In the genomic region with DNA sequence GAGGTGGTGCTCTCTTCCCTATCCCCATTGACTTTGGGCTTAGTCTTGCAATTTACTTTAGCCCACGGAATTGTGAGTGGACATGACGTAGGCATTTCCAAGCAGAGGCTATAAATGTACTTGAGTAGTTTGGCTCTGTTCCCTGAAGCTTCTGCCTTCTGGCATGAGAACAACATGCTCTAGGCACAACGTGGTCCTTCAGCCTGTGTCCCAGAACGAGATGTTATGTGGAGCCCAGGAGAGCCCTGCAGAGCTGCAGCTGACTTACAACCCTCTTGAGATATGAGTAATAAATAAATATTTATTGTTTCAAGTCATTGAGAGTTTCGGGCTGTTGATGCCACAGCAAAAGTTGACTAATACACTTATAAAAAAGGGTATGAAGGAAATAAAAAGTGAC, we compare ENCODE assay signal across 16 cellular contexts.
DNase-seq lines count a peak whose midpoint lies in the region; ATAC-seq and TF ChIP-seq lines count a peak whose summit lies in the region.
"Had no signal": no experiment of that assay in that cellular context is flagged by ENCODE, and none has a peak within 500 bp of the region (broad histone marks: within the 10 kb centered on the region; RNA-seq: fewer than 3 reads in every experiment).

No MANE protein-coding gene starts in this region.

- DNase-seq in DMS79 treated with DMSO at 0.1 percent for 48 hours (lab: John Stamatoyannopoulos, UW) (peak; percentile 84), T1000 (lab: John Stamatoyannopoulos, UW) (peak; percentile 79), heart right ventricle (peak; percentile 17 to 24), stromal cell of bone marrow (ENCODE audit: low read depth) (peak; percentile 41), esophagus muscularis mucosa (ENCODE audit: extremely low spot score) (no peak), GM19240 (ENCODE audit: insufficient read length, low spot score) (no peak)
- no peak for DNase-seq in activated T-cell treated with anti-CD3 and anti-CD28 coated beads, Interleukin-2, amount 50 U/mL, for 24 hours
- DNase-seq: activated CD8-positive, alpha-beta T cell treated with anti-CD3 and anti-CD28 coated beads, Interleukin-2, amount 10 ng/mL, durations not matched to agents 7 days and 5 days; activated effector memory CD4-positive, alpha-beta T cell treated with Interleukin-2 at 50 U/mL for 16 hours; CD8-positive, alpha-beta memory T cell; effector CD4-positive, alpha-beta T cell; NCI-H1417; NCI-H345; stimulated activated CD4-positive, alpha-beta T cell treated with anti-CD3 and anti-CD28 coated beads, Interleukin-1b, Interleukin-23, amount 100 ng/mL, for 48 hours had no signal

- no peaks in the 10 kb centered on the region for H3K36me3 ChIP-seq in heart right ventricle
- H3K36me3 ChIP-seq in esophagus muscularis mucosa = no peaks in the 10 kb centered on the region

- TF ChIP-seq CTCF in heart right ventricle (IDR thresholded peaks at IDR 0.05) (no peak), esophagus muscularis mucosa (IDR thresholded peaks at IDR 0.05) (no peak)

- 22 to 47% methylated on average over 5 of the region's 5 CpGs for WGBS in heart right ventricle, 2 donors
- 41% methylated on average over 5 of the region's 5 CpGs for WGBS in esophagus muscularis mucosa

- intact Hi-C loops in heart right ventricle (cut with DNase I) = no loop called here
- intact Hi-C loops in esophagus muscularis mucosa (cut with DNase I) = no loop called here

- H3K27ac ChIP-seq in heart right ventricle = no peak overlapping the region
- no peak overlapping the region for H3K27ac ChIP-seq in esophagus muscularis mucosa (replicated peaks in 1 of 4)

- H3K36me3 Mint-ChIP-seq in activated T-cell treated with anti-CD3 and anti-CD28 coated beads, Interleukin-2, amount 50 U/mL, for 24 hours (ENCODE audit: low read depth) = no peaks in the 10 kb centered on the region
- H3K36me3 Mint-ChIP-seq: CD8-positive, alpha-beta memory T cell had no signal

- TF ChIP-seq POLR2A in esophagus muscularis mucosa (IDR thresholded peaks at IDR 0.05; ENCODE audit: low read depth) = no peak

- no peak overlapping the region for H3K4me3 Mint-ChIP-seq in activated T-cell treated with anti-CD3 and anti-CD28 coated beads, Interleukin-2, amount 50 U/mL, for 24 hours
- H3K4me3 Mint-ChIP-seq: activated CD8-positive, alpha-beta T cell treated with anti-CD3 and anti-CD28 coated beads, Interleukin-2, amount 10 ng/mL, durations not matched to agents 7 days and 5 days; CD8-positive, alpha-beta memory T cell had no signal

- ATAC-seq in heart right ventricle = peak in 6 of 8 donors; percentile 59 to 90 (median 80)
- no peak for ATAC-seq in GM19455 (IDR thresholded peaks at IDR 0.05; ENCODE audit: unreplicated experiment)
- ATAC-seq: activated CD8-positive, alpha-beta T cell treated with anti-CD3 and anti-CD28 coated beads, Interleukin-2, amount 10 ng/mL, durations not matched to agents 7 days and 5 days had no signal

- no peaks in the 10 kb centered on the region for H3K27me3 ChIP-seq in heart right ventricle
- H3K27me3 ChIP-seq in esophagus muscularis mucosa = no peaks in the 10 kb centered on the region

- H3K27me3 Mint-ChIP-seq in activated T-cell treated with anti-CD3 and anti-CD28 coated beads, Interleukin-2, amount 50 U/mL, for 24 hours = peaks cover 13% of the 10 kb centered on the region

- H3K4me1 ChIP-seq in heart right ventricle = peaks cover 0 to 19% (median 0%) of the 10 kb centered on the region in 9 donors
- peaks cover 0 to 5% (median 2%) of the 10 kb centered on the region in 4 donors for H3K4me1 ChIP-seq in esophagus muscularis mucosa

- H3K27ac Mint-ChIP-seq in activated T-cell treated with anti-CD3 and anti-CD28 coated beads, Interleukin-2, amount 50 U/mL, for 24 hours = no peak overlapping the region
- H3K27ac Mint-ChIP-seq: activated CD8-positive, alpha-beta T cell treated with anti-CD3 and anti-CD28 coated beads, Interleukin-2, amount 10 ng/mL, durations not matched to agents 7 days and 5 days; CD8-positive, alpha-beta memory T cell; progenitor cell of endocrine pancreas had no signal

- H3K4me3 ChIP-seq in heart right ventricle = no peak overlapping the region
- no peak overlapping the region for H3K4me3 ChIP-seq in esophagus muscularis mucosa

- H3K9me3 Mint-ChIP-seq in activated T-cell treated with anti-CD3 and anti-CD28 coated beads, Interleukin-2, amount 50 U/mL, for 24 hours = peaks cover 6% of the 10 kb centered on the region

- H3K4me1 Mint-ChIP-seq in activated T-cell treated with anti-CD3 and anti-CD28 coated beads, Interleukin-2, amount 50 U/mL, for 24 hours (ENCODE audit: low read depth) = no peaks in the 10 kb centered on the region
- H3K4me1 Mint-ChIP-seq: CD8-positive, alpha-beta memory T cell had no signal

- H3K9me3 ChIP-seq in heart right ventricle = peaks cover 0 to under 1% (median 0%) of the 10 kb centered on the region in 11 donors
- H3K9me3 ChIP-seq in esophagus muscularis mucosa = peaks cover 0 to under 1% (median 0%) of the 10 kb centered on the region in 4 donors

- no peak for TF ChIP-seq EP300 in esophagus muscularis mucosa (IDR thresholded peaks at IDR 0.05)

Comparison
In these comparisons a context has a peak if more than half of its experiments do, and no peak if none do; other contexts are left out.
1. DNase-seq: peak in DMS79 treated with DMSO at 0.1 percent for 48 hours (single experiment), T1000 (single experiment), heart right ventricle (2 of 2) and stromal cell of bone marrow (single experiment); none in activated T-cell treated with anti-CD3 and anti-CD28 coated beads, Interleukin-2, amount 50 U/mL, for 24 hours (single experiment), esophagus muscularis mucosa (single experiment) and GM19240 (single experiment).